In genomic region chr1:1318777-1319645, GRCh38 we compare ENCODE assay signal across 13 cellular contexts. TPM values are rescaled to one million over a fixed set of nuclear protein-coding genes. Genes with fewer than 3 reads are reported as not detected.
A peak's percentile ranks its signal among the peaks of the same experiment; 100 is the strongest.
DNase-seq lines count a peak whose midpoint lies in the region; ATAC-seq and TF ChIP-seq lines count a peak whose summit lies in the region.
"Had no signal": no experiment of that assay in that cellular context is flagged by ENCODE, and none has a peak within 500 bp of the region (broad histone marks: within the 10 kb centered on the region; RNA-seq: fewer than 3 reads in every experiment).

No MANE protein-coding gene starts in this region.

- H3K4me3 ChIP-seq in CD8-positive, alpha-beta T cell (ENCODE audit: low read depth, low read length), result no peak overlapping the region
- H3K4me3 ChIP-seq in WERI-Rb-1 (ENCODE audit: low read depth, low read length) (no peak overlapping the region), right atrium auricular region (no peak overlapping the region), stomach (no peak overlapping the region)
- H3K4me3 ChIP-seq: lung, MG63, pancreas had no signal

- no peak for TF ChIP-seq POLR2A in stomach (IDR thresholded peaks at IDR 0.05)

- intact Hi-C loops in CD8-positive, alpha-beta T cell (cut with DNase I, micrococcal nuclease), result no loop called here
- intact Hi-C loops in stomach (cut with DNase I; ENCODE audit: low total_unique reads), result no loop called here

- TF ChIP-seq EP300 in stomach (IDR thresholded peaks at IDR 0.05), result no peak

- no peak for ATAC-seq in CD8-positive, alpha-beta T cell
- ATAC-seq in GM19395 (IDR thresholded peaks at IDR 0.05; ENCODE audit: unreplicated experiment) (no peak), HG03521 (IDR thresholded peaks at IDR 0.05; ENCODE audit: unreplicated experiment) (no peak)

- no peaks in the 10 kb centered on the region for H3K27me3 ChIP-seq in CD8-positive, alpha-beta T cell (ENCODE audit: insufficient read depth, low read length)
- H3K27me3 ChIP-seq in WERI-Rb-1 (ENCODE audit: insufficient read depth, low read depth, severe bottlenecking) (no peaks in the 10 kb centered on the region), right atrium auricular region (no peaks in the 10 kb centered on the region), stomach (no peaks in the 10 kb centered on the region)
- H3K27me3 ChIP-seq: MG63, pancreas had no signal

- H3K9me3 Mint-ChIP-seq in CD8-positive, alpha-beta T cell, result no peaks in the 10 kb centered on the region
- H3K9me3 Mint-ChIP-seq: activated naive CD8-positive, alpha-beta T cell treated with anti-CD3 and anti-CD28 coated beads for 36 hours had no signal

- H3K9me3 ChIP-seq in CD8-positive, alpha-beta T cell (ENCODE audit: low read length), result no peaks in the 10 kb centered on the region
- H3K9me3 ChIP-seq in WERI-Rb-1 (ENCODE audit: severe bottlenecking), result no peaks in the 10 kb centered on the region
- H3K9me3 ChIP-seq in right atrium auricular region, result no peaks in the 10 kb centered on the region
- H3K9me3 ChIP-seq in stomach, result no peaks in the 10 kb centered on the region
- H3K9me3 ChIP-seq: MG63, pancreas had no signal

- no peak overlapping the region for H3K4me3 Mint-ChIP-seq in CD8-positive, alpha-beta T cell
- H3K4me3 Mint-ChIP-seq: activated naive CD8-positive, alpha-beta T cell treated with anti-CD3 and anti-CD28 coated beads for 36 hours had no signal

- peaks cover 26% of the 10 kb centered on the region for H3K4me1 Mint-ChIP-seq in CD8-positive, alpha-beta T cell (ENCODE audit: low read depth)

- DNase-seq in CD8-positive, alpha-beta T cell, result no peak
- DNase-seq in WERI-Rb-1 (no peak), right atrium auricular region (ENCODE audit: low spot score) (no peak), stomach (no peak), NCI-H187 (lab: John Stamatoyannopoulos, UW) (no peak)
- DNase-seq: activated naive CD8-positive, alpha-beta T cell treated with anti-CD3 and anti-CD28 coated beads for 36 hours; COR-L47 had no signal

- no peak for TF ChIP-seq CTCF in CD8-positive, alpha-beta T cell (IDR thresholded peaks at IDR 0.05)
- TF ChIP-seq CTCF in WERI-Rb-1 (IDR thresholded peaks at IDR 0.05; ENCODE audit: low read depth, low read length) (no peak), right atrium auricular region (IDR thresholded peaks at IDR 0.05) (no peak), stomach (IDR thresholded peaks at IDR 0.05) (no peak)

- H3K36me3 ChIP-seq in CD8-positive, alpha-beta T cell (ENCODE audit: insufficient read depth, low read length), result peaks cover 10% of the 10 kb centered on the region
- peaks cover 80% of the 10 kb centered on the region for H3K36me3 ChIP-seq in WERI-Rb-1
- peaks cover 45% of the 10 kb centered on the region for H3K36me3 ChIP-seq in right atrium auricular region
- peaks cover 20 to 68% (median 58%) of the 10 kb centered on the region in 4 donors for H3K36me3 ChIP-seq in stomach

- H3K27me3 Mint-ChIP-seq in CD8-positive, alpha-beta T cell (ENCODE audit: low read depth), result no peaks in the 10 kb centered on the region
- H3K27me3 Mint-ChIP-seq: activated naive CD8-positive, alpha-beta T cell treated with anti-CD3 and anti-CD28 coated beads for 36 hours had no signal

- POLR2A ChIA-PET in CD8-positive, alpha-beta T cell (lab: Charles Lee), result no interaction called here

- H3K36me3 Mint-ChIP-seq in CD8-positive, alpha-beta T cell, result peaks cover 32% of the 10 kb centered on the region

- peak overlapping the region; percentile 22 for H3K27ac Mint-ChIP-seq in CD8-positive, alpha-beta T cell
- H3K27ac Mint-ChIP-seq: activated naive CD8-positive, alpha-beta T cell treated with anti-CD3 and anti-CD28 coated beads for 36 hours had no signal

- H3K4me1 ChIP-seq in CD8-positive, alpha-beta T cell (ENCODE audit: insufficient read depth, low read length), result peaks cover 17% of the 10 kb centered on the region
- H3K4me1 ChIP-seq in right atrium auricular region (peaks cover 0 to 41% of the 10 kb centered on the region in 2 donors), stomach (peaks cover 44 to 82% (median 68%) of the 10 kb centered on the region in 4 donors)

- H3K27ac ChIP-seq in CD8-positive, alpha-beta T cell (ENCODE audit: low read depth, low read length), result no peak overlapping the region
- 0 out of 2 replicates have a peak overlapping the region, but pooled peaks have one; percentile 24 for H3K27ac ChIP-seq in WERI-Rb-1
- H3K27ac ChIP-seq in right atrium auricular region, result peak overlapping the region; percentile 61 to 83
- peak overlapping the region; percentile 5 to 86 (median 67) for H3K27ac ChIP-seq in stomach
- H3K27ac ChIP-seq: HL-60 had no signal

- CTCF ChIA-PET in CD8-positive, alpha-beta T cell (lab: Charles Lee), result no interaction called here

- WGBS in stomach, 5 donors, result 88 to 91% (median 90%) methylated on average over 36 of the region's 36 CpGs

RNA-seq across cellular contexts. Expression of gene INTS11, which starts 5.4 kb away (rescaled TPM):
- total RNA-seq in CD8-positive, alpha-beta T cell, result 100 to 1,000 TPM; 139 to 156 TPM
- 10 to 100 TPM; 59.6 to 65.2 TPM for total RNA-seq in right atrium auricular region
- 100 to 1,000 TPM in 4 of 5 donors, 10 to 100 TPM in 1; 59.5 to 520 (median 192) TPM for total RNA-seq in stomach
- 100 to 1,000 TPM; 113 to 151 (median 134) TPM for polyA plus RNA-seq in stomach

RNA-seq across cellular contexts. Expression of gene CPTP, which starts 5.6 kb away (rescaled TPM):
- 1 to 10 TPM; 7.3 to 7.9 TPM for total RNA-seq in CD8-positive, alpha-beta T cell
- 10 to 100 TPM; 35.6 to 64.1 TPM for total RNA-seq in right atrium auricular region
- 100 to 1,000 TPM in 1 of 5 donors, 10 to 100 TPM in 2, 1 to 10 TPM in 2; 6.6 to 226 (median 12.3) TPM for total RNA-seq in stomach
- polyA plus RNA-seq in stomach, result 10 to 100 TPM; 17.3 to 49.1 (median 28.4) TPM

RNA-seq across cellular contexts. Expression of gene PUSL1, which starts 10.6 kb away (rescaled TPM):
- total RNA-seq in CD8-positive, alpha-beta T cell, result 10 to 100 TPM; 17.1 to 17.5 TPM
- 10 to 100 TPM; 14.5 to 24.8 TPM for total RNA-seq in right atrium auricular region
- 10 to 100 TPM in 3 of 5 donors, 1 to 10 TPM in 1, not detected in 1; 5.9 to 64.9 (median 51.4) TPM for total RNA-seq in stomach
- 10 to 100 TPM; 15.2 to 25.5 (median 23.8) TPM for polyA plus RNA-seq in stomach

RNA-seq across cellular contexts. Expression of gene ACAP3, which starts 11.3 kb away (rescaled TPM):
- 10 to 100 TPM; 46.6 to 47.5 TPM for total RNA-seq in CD8-positive, alpha-beta T cell
- total RNA-seq in right atrium auricular region (10 to 100 TPM; 19.5 to 20.4 TPM), stomach (100 to 1,000 TPM in 1 of 5 donors, 10 to 100 TPM in 4; 31.9 to 374 (median 77.0) TPM)
- polyA plus RNA-seq in stomach, result 10 to 100 TPM; 17.9 to 46.1 (median 43.0) TPM

RNA-seq across cellular contexts. Expression of gene TAS1R3, which starts 12.1 kb away (rescaled TPM):
- under 1 TPM; 0.58 to 0.73 TPM for total RNA-seq in CD8-positive, alpha-beta T cell
- total RNA-seq in right atrium auricular region, result under 1 TPM; 0.30 to 0.35 TPM
- 10 to 100 TPM in 1 of 5 donors, under 1 TPM in 2, not detected in 2; 0.37 to 11.7 (median 0.43) TPM for total RNA-seq in stomach
- under 1 TPM in 2 of 3 donors, not detected in 1; 0.10 to 0.31 TPM for polyA plus RNA-seq in stomach
